Comparison of ENCODE assay signal across 34 cellular contexts in the genomic region with DNA sequence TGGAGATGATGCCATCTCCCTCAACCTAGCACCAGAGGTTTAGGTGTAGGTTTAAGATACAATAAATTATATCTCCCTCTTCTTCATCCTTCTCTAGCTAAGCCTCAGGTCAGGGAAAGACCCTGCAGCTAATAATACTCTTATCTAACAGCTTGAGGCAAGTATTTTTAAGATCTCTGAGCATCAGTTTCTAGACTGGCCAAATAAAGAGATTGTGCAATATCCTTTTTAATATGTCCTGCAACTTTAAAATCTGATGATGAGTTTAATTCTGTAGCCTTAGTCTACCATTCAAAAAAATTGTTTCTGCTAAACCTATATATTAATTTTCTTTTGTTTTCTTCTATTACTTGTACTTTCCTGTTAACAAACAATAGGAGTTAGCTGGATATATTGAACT.
"Had no signal": no experiment of that assay in that cellular context is flagged by ENCODE, and none has a peak within 500 bp of the region (broad histone marks: within the 10 kb centered on the region; RNA-seq: fewer than 3 reads in every experiment).

No MANE protein-coding gene starts in this region.

- DNase-seq: activated B cell treated with CpG ODN at 0.5 μM for 24 hours; activated CD4-positive, alpha-beta memory T cell treated with anti-CD3 and anti-CD28 coated beads for 36 hours; activated CD4-positive, alpha-beta T cell treated with anti-CD3 and anti-CD28 coated beads for 4 hours; activated CD4-positive, alpha-beta T cell treated with anti-CD3 and anti-CD28 coated beads, Interleukin-2, amount 10 ng/mL, durations not matched to agents 24 days and 14 days; activated CD4-positive, alpha-beta T cell treated with anti-CD3 and anti-CD28 coated beads, Interleukin-2, amount 50 U/mL, for 1 hour; activated CD4-positive, alpha-beta T cell treated with anti-CD3 and anti-CD28 coated beads, Interleukin-2, amount 50 U/mL, for 4 hours; activated CD4-positive, CD25-positive, alpha-beta regulatory T cell treated with anti-CD3 and anti-CD28 coated beads, Interleukin-2, amount 50 U/mL, for 72 hours; activated CD8-positive, alpha-beta memory T cell treated with anti-CD3 and anti-CD28 coated beads, Interleukin-2, amount 10 ng/mL, durations not matched to agents 7 days and 5 days; activated CD8-positive, alpha-beta memory T cell treated with anti-CD3 and anti-CD28 coated beads, Interleukin-2, amount 50 U/mL, for 48 hours; activated CD8-positive, alpha-beta T cell treated with anti-CD3 and anti-CD28 coated beads for 36 hours; activated effector memory CD4-positive, alpha-beta T cell treated with anti-CD3 and anti-CD28 coated beads, Interleukin-2, amount 50 U/mL, for 16 hours; activated gamma-delta T cell treated with Interleukin-2 at 50 U/mL for 16 hours; activated naive CD4-positive, alpha-beta T cell; activated naive CD4-positive, alpha-beta T cell treated with anti-CD3 and anti-CD28 coated beads for 36 hours; activated naive CD4-positive, alpha-beta T cell treated with anti-CD3 and anti-CD28 coated beads, Interleukin-2, amount 50 U/mL, for 16 hours; activated naive CD8-positive, alpha-beta T cell treated with anti-CD3 and anti-CD28 coated beads for 36 hours; activated T-cell treated with anti-CD3 and anti-CD28 coated beads, Interleukin-2, amount 50 U/mL, for 24 hours; activated T-cell treated with anti-CD3 and anti-CD28 coated beads, Interleukin-2, amount 50 U/mL, for 48 hours; adrenal gland; amniotic stem cell; aorta; body of pancreas; brain microvascular endothelial cell; central memory CD4-positive, alpha-beta T cell; T-helper 1 cell; T-helper 2 cell; T-helper 9 cell had no signal

- H3K4me1 Mint-ChIP-seq: activated B cell treated with CpG ODN at 0.5 μM for 24 hours; activated CD4-positive, alpha-beta T cell treated with anti-CD3 and anti-CD28 coated beads, Interleukin-2, amount 10 ng/mL, durations not matched to agents 24 days and 14 days; activated CD8-positive, alpha-beta memory T cell treated with anti-CD3 and anti-CD28 coated beads, Interleukin-2, amount 10 ng/mL, durations not matched to agents 7 days and 5 days; activated naive CD8-positive, alpha-beta T cell treated with anti-CD3 and anti-CD28 coated beads for 36 hours had no signal

- H3K4me3 ChIP-seq: adrenal gland, body of pancreas, breast epithelium had no signal

- H3K27me3 Mint-ChIP-seq: activated B cell treated with CpG ODN at 0.5 μM for 24 hours; activated CD4-positive, alpha-beta memory T cell treated with anti-CD3 and anti-CD28 coated beads for 36 hours; activated CD4-positive, alpha-beta T cell treated with anti-CD3 and anti-CD28 coated beads, Interleukin-2, amount 10 ng/mL, durations not matched to agents 24 days and 14 days; activated CD8-positive, alpha-beta memory T cell treated with anti-CD3 and anti-CD28 coated beads, Interleukin-2, amount 10 ng/mL, durations not matched to agents 7 days and 5 days; activated CD8-positive, alpha-beta T cell treated with anti-CD3 and anti-CD28 coated beads for 36 hours; activated naive CD8-positive, alpha-beta T cell treated with anti-CD3 and anti-CD28 coated beads for 36 hours; activated T-cell treated with anti-CD3 and anti-CD28 coated beads, Interleukin-2, amount 50 U/mL, for 24 hours had no signal

- FAIRE-seq: astrocyte, TTC549 had no signal

- H3K9me3 ChIP-seq: adrenal gland, body of pancreas, breast epithelium had no signal

- H3K27ac Mint-ChIP-seq: activated B cell treated with CpG ODN at 0.5 μM for 24 hours; activated CD4-positive, alpha-beta memory T cell treated with anti-CD3 and anti-CD28 coated beads for 36 hours; activated CD4-positive, alpha-beta T cell treated with anti-CD3 and anti-CD28 coated beads, Interleukin-2, amount 10 ng/mL, durations not matched to agents 24 days and 14 days; activated CD8-positive, alpha-beta memory T cell treated with anti-CD3 and anti-CD28 coated beads, Interleukin-2, amount 10 ng/mL, durations not matched to agents 7 days and 5 days; activated CD8-positive, alpha-beta T cell treated with anti-CD3 and anti-CD28 coated beads for 36 hours; activated naive CD4-positive, alpha-beta T cell treated with anti-CD3 and anti-CD28 coated beads for 36 hours; activated naive CD4-positive, alpha-beta T cell treated with anti-CD3 and anti-CD28 coated beads, Interleukin-2, amount 50 U/mL, for 72 hours; activated naive CD8-positive, alpha-beta T cell treated with anti-CD3 and anti-CD28 coated beads for 36 hours; activated T-cell treated with anti-CD3 and anti-CD28 coated beads, Interleukin-2, amount 50 U/mL, for 24 hours; T-helper 1 cell treated with Interleukin-12 subunit alpha and Interleukin-12 subunit beta and Interleukin-4 antibody, amounts not matched to agents 30 μg/mL and 1 μg/mL, for 36 hours; T-helper 2 cell treated with Interferon-gamma antibody and Interleukin-4, amounts not matched to agents 5 μg/mL and 100 μg/mL, for 36 hours had no signal

- H3K36me3 Mint-ChIP-seq: activated CD4-positive, alpha-beta memory T cell treated with anti-CD3 and anti-CD28 coated beads for 36 hours; activated CD8-positive, alpha-beta memory T cell treated with anti-CD3 and anti-CD28 coated beads, Interleukin-2, amount 10 ng/mL, durations not matched to agents 7 days and 5 days; activated naive CD4-positive, alpha-beta T cell treated with anti-CD3 and anti-CD28 coated beads, Interleukin-2, amount 50 U/mL, for 72 hours; activated naive CD8-positive, alpha-beta T cell treated with anti-CD3 and anti-CD28 coated beads for 36 hours had no signal

- H3K27ac ChIP-seq: adrenal gland, body of pancreas, brain microvascular endothelial cell, breast epithelium, VCaP had no signal

- H3K4me1 ChIP-seq: adrenal gland, body of pancreas, breast epithelium had no signal

- H3K9me3 Mint-ChIP-seq: activated B cell treated with CpG ODN at 0.5 μM for 24 hours; activated CD4-positive, alpha-beta memory T cell treated with anti-CD3 and anti-CD28 coated beads for 36 hours; activated CD4-positive, alpha-beta T cell treated with anti-CD3 and anti-CD28 coated beads, Interleukin-2, amount 10 ng/mL, durations not matched to agents 24 days and 14 days; activated naive CD4-positive, alpha-beta T cell treated with anti-CD3 and anti-CD28 coated beads for 36 hours; T-helper 1 cell treated with Interleukin-12 subunit alpha and Interleukin-12 subunit beta and Interleukin-4 antibody, amounts not matched to agents 30 μg/mL and 1 μg/mL, for 36 hours; T-helper 2 cell treated with Interferon-gamma antibody and Interleukin-4, amounts not matched to agents 5 μg/mL and 100 μg/mL, for 36 hours had no signal

- H3K4me3 Mint-ChIP-seq: activated B cell treated with CpG ODN at 0.5 μM for 24 hours; activated CD4-positive, alpha-beta memory T cell treated with anti-CD3 and anti-CD28 coated beads for 36 hours; activated CD4-positive, alpha-beta T cell treated with anti-CD3 and anti-CD28 coated beads, Interleukin-2, amount 10 ng/mL, durations not matched to agents 24 days and 14 days; activated CD8-positive, alpha-beta memory T cell treated with anti-CD3 and anti-CD28 coated beads, Interleukin-2, amount 10 ng/mL, durations not matched to agents 7 days and 5 days; activated CD8-positive, alpha-beta T cell treated with anti-CD3 and anti-CD28 coated beads for 36 hours; activated naive CD4-positive, alpha-beta T cell treated with anti-CD3 and anti-CD28 coated beads for 36 hours; activated naive CD8-positive, alpha-beta T cell treated with anti-CD3 and anti-CD28 coated beads for 36 hours; activated T-cell treated with anti-CD3 and anti-CD28 coated beads, Interleukin-2, amount 50 U/mL, for 24 hours; T-helper 1 cell treated with Interleukin-12 subunit alpha and Interleukin-12 subunit beta and Interleukin-4 antibody, amounts not matched to agents 30 μg/mL and 1 μg/mL, for 36 hours; T-helper 2 cell treated with Interferon-gamma antibody and Interleukin-4, amounts not matched to agents 5 μg/mL and 100 μg/mL, for 36 hours had no signal

- H3K27me3 ChIP-seq: adrenal gland, body of pancreas, brain microvascular endothelial cell, breast epithelium had no signal

- ATAC-seq: activated CD8-positive, alpha-beta memory T cell treated with anti-CD3 and anti-CD28 coated beads, Interleukin-2, amount 10 ng/mL, durations not matched to agents 7 days and 5 days; activated CD8-positive, alpha-beta T cell treated with anti-CD3 and anti-CD28 coated beads for 36 hours; activated naive CD4-positive, alpha-beta T cell treated with anti-CD3 and anti-CD28 coated beads, Interleukin-2, amount 50 U/mL, for 72 hours; body of pancreas had no signal

- H3K36me3 ChIP-seq: adrenal gland, brain microvascular endothelial cell, breast epithelium had no signal
